In the genomic region with DNA sequence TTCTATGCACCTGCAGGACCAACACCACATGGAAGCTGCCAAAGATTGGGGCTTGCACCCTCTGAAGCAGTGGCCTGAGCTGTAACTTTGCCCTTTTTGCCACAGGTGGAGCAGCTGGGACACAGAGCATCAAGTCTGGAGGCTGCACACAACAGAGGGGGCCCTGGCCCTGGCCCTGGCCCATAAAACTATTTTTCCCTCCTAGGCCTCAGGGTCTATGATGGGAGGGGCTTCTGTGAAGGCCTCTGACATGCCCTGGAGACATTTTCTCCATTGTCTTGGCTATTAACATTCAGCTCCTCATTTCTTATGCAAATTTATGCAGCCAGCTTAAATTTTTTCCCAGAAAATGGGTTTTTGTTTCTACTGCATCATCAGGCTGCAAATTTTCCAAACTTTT, we compare ENCODE assay signal across 25 cellular contexts.
"Had no signal": no experiment of that assay in that cellular context is flagged by ENCODE, and none has a peak within 500 bp of the region (broad histone marks: within the 10 kb centered on the region; RNA-seq: fewer than 3 reads in every experiment).

No MANE protein-coding gene starts in this region.

- H3K36me3 ChIP-seq: colonic mucosa, esophagus muscularis mucosa, esophagus squamous epithelium, gastrocnemius medialis, gastroesophageal sphincter, heart left ventricle, heart right ventricle had no signal

- H3K4me3 ChIP-seq: colonic mucosa, coronary artery, dorsolateral prefrontal cortex, esophagus muscularis mucosa, esophagus squamous epithelium, gastrocnemius medialis, gastroesophageal sphincter, heart left ventricle, heart right ventricle had no signal

- H3K27me3 ChIP-seq: colonic mucosa, esophagus muscularis mucosa, esophagus squamous epithelium, gastrocnemius medialis, gastroesophageal sphincter, heart left ventricle, heart right ventricle had no signal

- ATAC-seq: effector memory CD8-positive, alpha-beta T cell; esophagus mucosa; foreskin keratinocyte; gastrocnemius medialis; gastroesophageal sphincter; heart left ventricle; heart right ventricle had no signal

- H3K9me3 ChIP-seq: colonic mucosa, esophagus muscularis mucosa, esophagus squamous epithelium, gastrocnemius medialis, gastroesophageal sphincter, heart left ventricle, heart right ventricle had no signal

- DNase-seq: colonic mucosa; cortex of kidney; dermis blood vessel endothelial cell; dorsolateral prefrontal cortex; effector CD4-positive, alpha-beta T cell; effector CD8-positive, alpha-beta T cell; effector memory CD4-positive, alpha-beta T cell; effector memory CD8-positive, alpha-beta T cell; endodermal cell; erythroblast; esophagus squamous epithelium; foreskin fibroblast; foreskin keratinocyte; foreskin melanocyte; gastrocnemius medialis; glutamatergic neuron; head of caudate nucleus; heart left ventricle; heart right ventricle had no signal

- H3K27ac Mint-ChIP-seq: dendritic cell treated with granulocyte-macrophage colony-stimulating factor and Interleukin-4, amounts not matched to agents 40 ng/mL and 50 ng/mL, for 4 days; effector memory CD8-positive, alpha-beta T cell; endodermal cell had no signal

- H3K4me1 Mint-ChIP-seq: endodermal cell had no signal

- H3K4me1 ChIP-seq: colonic mucosa, esophagus squamous epithelium, foreskin keratinocyte, gastrocnemius medialis had no signal

- H3K9me3 Mint-ChIP-seq: dendritic cell treated with granulocyte-macrophage colony-stimulating factor and Interleukin-4, amounts not matched to agents 40 ng/mL and 50 ng/mL, for 4 days; endodermal cell had no signal

- H3K27me3 Mint-ChIP-seq: dendritic cell treated with granulocyte-macrophage colony-stimulating factor and Interleukin-4, amounts not matched to agents 40 ng/mL and 50 ng/mL, for 4 days; effector memory CD8-positive, alpha-beta T cell had no signal

- H3K4me3 Mint-ChIP-seq: dendritic cell treated with granulocyte-macrophage colony-stimulating factor and Interleukin-4, amounts not matched to agents 40 ng/mL and 50 ng/mL, for 4 days; effector memory CD8-positive, alpha-beta T cell; endodermal cell had no signal

- H3K27ac ChIP-seq: colonic mucosa, coronary artery, dorsolateral prefrontal cortex, epithelial cell of prostate, esophagus muscularis mucosa, esophagus squamous epithelium, foreskin keratinocyte, gastrocnemius medialis, gastroesophageal sphincter, heart left ventricle, heart right ventricle had no signal
